Comparison of ENCODE assay signal across 11 cellular contexts in genomic region chr16:29192329-29193247, GRCh38.
DNase-seq lines count a peak whose midpoint lies in the region; ATAC-seq and TF ChIP-seq lines count a peak whose summit lies in the region.
"Had no signal": no experiment of that assay in that cellular context is flagged by ENCODE, and none has a peak within 500 bp of the region (broad histone marks: within the 10 kb centered on the region; RNA-seq: fewer than 3 reads in every experiment).

No MANE protein-coding gene starts in this region.

- no peaks in the 10 kb centered on the region for H3K36me3 ChIP-seq in DOHH2 (ENCODE audit: control insufficient read depth, low read length)
- H3K36me3 ChIP-seq in Peyer's patch: no peaks in the 10 kb centered on the region

- H3K27ac ChIP-seq in AG04450 (ENCODE audit: low read depth, low read length) (no peak overlapping the region), DOHH2 (ENCODE audit: low read depth, low read length) (no peak overlapping the region), Peyer's patch (no peak overlapping the region)
- H3K27ac ChIP-seq: parathyroid adenoma had no signal

- no peaks in the 10 kb centered on the region for H3F3A ChIP-seq in DOHH2 (ENCODE audit: control insufficient read depth, insufficient read depth)

- H3K27me3 ChIP-seq in AG04450 (ENCODE audit: control insufficient read depth, insufficient read depth, low read length) (no peaks in the 10 kb centered on the region), DOHH2 (ENCODE audit: control insufficient read depth, low read length) (no peaks in the 10 kb centered on the region), Peyer's patch (no peaks in the 10 kb centered on the region)

- H3K4me1 ChIP-seq in DOHH2 (ENCODE audit: control insufficient read depth, low read length) (no peaks in the 10 kb centered on the region), Peyer's patch (no peaks in the 10 kb centered on the region)
- H3K4me1 ChIP-seq: parathyroid adenoma had no signal

- H3K4me2 ChIP-seq in DOHH2 (ENCODE audit: low read length): no peak overlapping the region

- POLR2A ChIA-PET in AG04450 (lab: Yijun Ruan, JAX): no interaction called here

- CTCF ChIA-PET in AG04450 (lab: Charles Lee): no interaction called here

- TF ChIP-seq POLR2A in Peyer's patch (IDR thresholded peaks at IDR 0.05): no peak

- no peaks in the 10 kb centered on the region for H3K79me2 ChIP-seq in DOHH2 (ENCODE audit: control insufficient read depth, low read length)
- H3K79me2 ChIP-seq: parathyroid adenoma had no signal

- no peak overlapping the region for H3K4me3 ChIP-seq in AG04450 (ENCODE audit: low read depth, low read length)
- no peak overlapping the region for H3K4me3 ChIP-seq in DOHH2 (ENCODE audit: low read length)
- H3K4me3 ChIP-seq in Peyer's patch: no peak overlapping the region

- H4K20me1 ChIP-seq in DOHH2 (ENCODE audit: control insufficient read depth, insufficient read depth, low read depth, low read length): no peaks in the 10 kb centered on the region

- H3K9me3 ChIP-seq in AG04450 (ENCODE audit: control insufficient read depth, insufficient read depth, low read length) (no peaks in the 10 kb centered on the region), DOHH2 (ENCODE audit: control insufficient read depth, insufficient read depth, low read length) (no peaks in the 10 kb centered on the region), Peyer's patch (no peaks in the 10 kb centered on the region)

- DNase-seq in AG04450 (ENCODE audit: low read depth, low spot score) (no peak), Peyer's patch (peak in 2 of 3 donors; percentile 34 to 41), left lobe of liver (ENCODE audit: low spot score) (peak; percentile 44), Ammon's horn (ENCODE audit: low spot score) (no peak)
- DNase-seq: cortex of kidney, NCI-H1694 had no signal

- TF ChIP-seq CTCF in AG04450 (IDR thresholded peaks at IDR 0.05; ENCODE audit: low read depth, low read length) (0 out of 2 replicates have a peak, but pooled peaks have one; percentile 10), DOHH2 (IDR thresholded peaks at IDR 0.05; ENCODE audit: low read depth, low read length, poor library complexity, severe bottlenecking) (peak; percentile 47), Peyer's patch (IDR thresholded peaks at IDR 0.05) (no peak)

- peak; percentile 22 for ATAC-seq in left lobe of liver
- ATAC-seq in HG02840 (IDR thresholded peaks at IDR 0.05; ENCODE audit: low FRiP score, unreplicated experiment): no peak
- ATAC-seq in HG02973 (IDR thresholded peaks at IDR 0.05; ENCODE audit: unreplicated experiment): no peak
- ATAC-seq in HG03097 (IDR thresholded peaks at IDR 0.05; ENCODE audit: low FRiP score, unreplicated experiment): no peak

- no peaks in the 10 kb centered on the region for H3K9me2 ChIP-seq in DOHH2 (replicated peaks; ENCODE audit: control insufficient read depth, low read length)

Comparison
In these comparisons a context has a peak if more than half of its experiments do, and no peak if none do; other contexts are left out.
1. DNase-seq: peak in Peyer's patch (2 of 3) and left lobe of liver (single experiment); none in AG04450 (single experiment) and Ammon's horn (single experiment).
2. CTCF ChIP-seq: peak in AG04450 (single experiment) and DOHH2 (single experiment); none in Peyer's patch (0 of 6).